ENCODE assay signal across 8 cellular contexts in the genomic region with DNA sequence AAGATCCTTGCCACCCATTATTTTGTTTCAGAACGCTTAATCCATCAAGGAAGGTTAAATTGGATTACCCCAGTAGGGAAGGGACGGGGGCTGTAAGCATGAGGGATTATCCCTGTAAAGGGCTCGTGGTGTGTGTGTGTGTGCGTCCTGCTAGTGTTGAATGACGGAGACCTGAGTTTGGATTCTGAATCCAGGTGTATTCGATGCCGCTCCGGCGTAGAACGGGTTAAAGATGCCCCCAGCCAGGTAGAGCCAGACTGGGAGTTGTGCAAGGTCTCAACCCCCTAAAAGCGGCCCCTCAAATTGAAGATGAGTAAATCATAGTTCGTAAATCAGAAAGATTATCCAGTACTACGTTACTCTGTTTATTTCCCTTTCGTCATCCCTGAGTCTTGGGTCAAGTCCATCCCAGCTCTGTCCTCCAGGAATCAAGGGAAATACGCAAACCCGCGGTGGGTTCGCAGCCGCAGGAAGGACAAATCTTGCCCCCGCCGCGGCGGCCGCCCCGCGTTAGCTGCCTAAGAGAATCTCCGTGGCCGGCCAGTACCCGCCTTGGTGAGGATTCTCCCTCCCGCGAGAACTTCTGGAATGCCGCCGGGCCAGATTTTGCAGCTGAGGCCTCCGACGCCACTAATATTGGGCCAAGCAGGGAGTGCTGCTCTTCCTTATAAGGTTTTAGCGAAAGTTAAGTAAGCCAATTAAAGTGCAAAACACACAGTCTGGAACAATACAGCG. TPM values are rescaled to one million over a fixed set of nuclear protein-coding genes. Genes with fewer than 3 reads are reported as not detected.
DNase-seq lines count a peak whose midpoint lies in the region; ATAC-seq and TF ChIP-seq lines count a peak whose summit lies in the region.

No MANE protein-coding gene starts in this region.

- WGBS in tibial nerve, 2 donors = 8 to 10% methylated on average over 37 of the region's 37 CpGs

- no peaks in the 10 kb centered on the region for H3K36me3 ChIP-seq in tibial nerve

- H3K9me3 ChIP-seq in tibial nerve = no peaks in the 10 kb centered on the region

- H3K27ac ChIP-seq in tibial nerve = peak overlapping the region; percentile 87 to 97 (median 90)

- peak; percentile 84 for DNase-seq in NCI-H1092 (lab: John Stamatoyannopoulos, UW)
- no peak for DNase-seq in NCI-H1092 treated with DMSO at 0.1 percent for 48 hours (lab: John Stamatoyannopoulos, UW)
- DNase-seq in KG1 (lab: John Stamatoyannopoulos, UW) = peak; percentile 68
- peak; percentile 42 for DNase-seq in UCSD-AML1 (lab: John Stamatoyannopoulos, UW; ENCODE audit: unreplicated experiment)
- DNase-seq in epithelial cell of proximal tubule (ENCODE audit: low read depth) = peak; percentile 59
- peak; percentile 75 for DNase-seq in midbrain (lab: John Stamatoyannopoulos, UW)
- peak; percentile 44 to 59 for DNase-seq in tibial nerve (ENCODE audit: low spot score in 2 of 2)

- TF ChIP-seq EP300 in tibial nerve (IDR thresholded peaks at IDR 0.05) = no peak

- H3K4me1 ChIP-seq in tibial nerve = peaks cover 0 to 42% (median 15%) of the 10 kb centered on the region in 4 donors

- H3K4me3 ChIP-seq in epithelial cell of proximal tubule (ENCODE audit: low read depth, low read length) = peak overlapping the region; percentile 63
- H3K4me3 ChIP-seq in tibial nerve = peak overlapping the region; percentile 83 to 89 (median 86)

- peak; percentile 12 for ATAC-seq in GM21717 (IDR thresholded peaks at IDR 0.05; ENCODE audit: unreplicated experiment)

- H3K27me3 ChIP-seq in tibial nerve = peaks cover 0 to 3% of the 10 kb centered on the region in 2 donors

- TF ChIP-seq CTCF in epithelial cell of proximal tubule (conservative IDR thresholded peaks at IDR 0.05; ENCODE audit: low read depth, low read length) (no peak), tibial nerve (IDR thresholded peaks at IDR 0.05) (no peak)

- no peak for TF ChIP-seq POLR2A in tibial nerve (IDR thresholded peaks at IDR 0.05)

RNA-seq across cellular contexts. Expression of gene MTAP, which starts 0.6 kb away (rescaled TPM):
- total RNA-seq in epithelial cell of proximal tubule (34.2 and 37.0 TPM in 2 replicates), tibial nerve (10 to 100 TPM; 20.4 to 50.2 (median 30.4) TPM)
